ENCODE assay signal across 8 cellular contexts in genomic region chr9:128412120-128412790, GRCh38. TPM values are rescaled to one million over a fixed set of nuclear protein-coding genes. Genes with fewer than 3 reads are reported as not detected.
A peak's percentile ranks its signal among the peaks of the same experiment; 100 is the strongest.
DNase-seq lines count a peak whose midpoint lies in the region; ATAC-seq and TF ChIP-seq lines count a peak whose summit lies in the region.

No MANE protein-coding gene starts in this region.

- no peaks in the 10 kb centered on the region for H4K20me1 ChIP-seq in KMS-11 (ENCODE audit: insufficient read depth)

- ATAC-seq in HG02840 (IDR thresholded peaks at IDR 0.05; ENCODE audit: low FRiP score, unreplicated experiment) = no peak

- no peak overlapping the region for H2AFZ ChIP-seq in KMS-11 (ENCODE audit: low read depth)

- H3K36me3 ChIP-seq in KMS-11 (ENCODE audit: insufficient read depth) (no peaks in the 10 kb centered on the region), iPS-20b (ENCODE audit: insufficient read depth, low read depth, low read length) (no peaks in the 10 kb centered on the region)

- in situ Hi-C loops in SK-MEL-5 (cut with HindIII; ENCODE audit: low pct_unique_long_range_greater_than_20kb, low sequenced_read_pairs) = no loop called here

- no peak overlapping the region for H3K27ac ChIP-seq in KMS-11
- H3K27ac ChIP-seq in angular gyrus (ENCODE audit: low read depth, low read length) = peak overlapping the region; percentile 97
- H3K27ac ChIP-seq in iPS-20b (ENCODE audit: low read length) = no peak overlapping the region

- H3K9me3 ChIP-seq in iPS-20b (ENCODE audit: insufficient read depth, low read depth, low read length) = no peaks in the 10 kb centered on the region

- H3K4me3 ChIP-seq in KMS-11 (IDR thresholded peaks at IDR 0.05; ENCODE audit: insufficient read depth, low read depth, low read length) (no peak overlapping the region), iPS-20b (ENCODE audit: low read length) (peak overlapping the region; percentile 48; the same call in 1 of the 2 replicates)

- H3K9ac ChIP-seq in KMS-11 (no peak overlapping the region), iPS-20b (ENCODE audit: low read depth, low read length) (no peak overlapping the region)

- TF ChIP-seq CTCF in KMS-11 (conservative IDR thresholded peaks at IDR 0.05; ENCODE audit: low read depth, low read length) = peak; percentile 70

- H3K79me2 ChIP-seq in KMS-11 (ENCODE audit: insufficient read depth, low read depth) = no peaks in the 10 kb centered on the region

- H3K4me2 ChIP-seq in KMS-11 = no peak overlapping the region

- H3K4me1 ChIP-seq in KMS-11 (ENCODE audit: low read depth, poor library complexity, severe bottlenecking) (peaks cover 9% of the 10 kb centered on the region), iPS-20b (ENCODE audit: insufficient read depth, low read length) (peaks cover 21% of the 10 kb centered on the region; the same call in 1 of the 2 replicates)

- peaks cover 15% of the 10 kb centered on the region; the same call in 1 of the 2 replicates for H3K27me3 ChIP-seq in KMS-11 (ENCODE audit: insufficient read depth, low read depth)
- H3K27me3 ChIP-seq in iPS-20b (ENCODE audit: insufficient read depth, low read length) = peaks cover 95% of the 10 kb centered on the region

- peak; percentile 66 for DNase-seq in COLO829 (ENCODE audit: low spot score)
- peak; percentile 74 for DNase-seq in SK-MEL-5 (ENCODE audit: low read depth, low spot score)
- peak; percentile 55 for DNase-seq in stimulated activated CD4-positive, alpha-beta T cell treated with anti-CD3 and anti-CD28 coated beads, Interleukin-1b, Interleukin-23, amount 100 ng/mL, for 48 hours
- no peak for DNase-seq in NK-92 treated with Interleukin-12 subunit alpha and Interleukin-12 subunit beta, amount 100 ng/mL, for 24 hours (lab: John Stamatoyannopoulos, UW)

RNA-seq across cellular contexts. Expression of gene CERCAM, which starts 8.4 kb away (rescaled TPM):
- total RNA-seq in SK-MEL-5 (2014; rRNA removed; shearing (Covaris generic)) = 31.8 and 38.5 TPM in 2 replicates
- polyA plus RNA-seq in SK-MEL-5 (2015; cell fraction: cytosol; rRNA removed) = 83.7 and 101 TPM in 2 replicates
- 30.4 and 40.4 TPM in 2 replicates for polyA plus RNA-seq in SK-MEL-5 (2015; cell fraction: nucleus; rRNA removed)

RNA-seq across cellular contexts. Expression of gene URM1, which starts 41.1 kb away (rescaled TPM):
- 86.1 and 90.1 TPM in 2 replicates for total RNA-seq in SK-MEL-5 (2014; rRNA removed; shearing (Covaris generic))
- polyA plus RNA-seq in SK-MEL-5 (2015; cell fraction: cytosol; rRNA removed) = 98.8 and 107 TPM in 2 replicates
- 95.8 and 98.5 TPM in 2 replicates for polyA plus RNA-seq in SK-MEL-5 (2015; cell fraction: nucleus; rRNA removed)

RNA-seq across cellular contexts. Expression of gene ODF2, which starts 43.6 kb away (rescaled TPM):
- 33.1 and 37.7 TPM in 2 replicates for total RNA-seq in SK-MEL-5 (2014; rRNA removed; shearing (Covaris generic))
- 28.5 and 41.5 TPM in 2 replicates for polyA plus RNA-seq in SK-MEL-5 (2015; cell fraction: cytosol; rRNA removed)
- 183 and 237 TPM in 2 replicates for polyA plus RNA-seq in SK-MEL-5 (2015; cell fraction: nucleus; rRNA removed)
